In the genomic region with DNA sequence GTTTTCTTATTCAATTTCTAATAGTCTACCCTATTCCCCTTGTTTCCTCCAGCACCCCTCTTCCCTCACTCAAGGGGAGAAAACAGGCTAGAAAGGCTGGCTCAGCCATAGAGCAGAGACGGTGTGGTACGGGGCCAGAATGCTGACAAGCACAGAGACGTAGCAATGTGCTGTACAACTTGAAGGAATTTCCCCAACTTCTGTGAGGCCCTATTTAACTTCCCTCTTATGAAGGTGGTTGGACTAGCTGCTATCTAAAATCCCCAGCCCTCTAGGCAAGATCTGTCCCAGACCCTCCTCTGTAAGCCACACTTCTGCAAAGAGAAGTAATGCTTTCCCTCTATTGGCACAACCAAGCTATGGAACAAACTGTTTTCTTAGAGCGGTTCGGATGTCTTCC, we compare ENCODE assay signal across 23 cellular contexts.
"Had no signal": no experiment of that assay in that cellular context is flagged by ENCODE, and none has a peak within 500 bp of the region (broad histone marks: within the 10 kb centered on the region; RNA-seq: fewer than 3 reads in every experiment).

No MANE protein-coding gene starts in this region.

- H3K27ac ChIP-seq: adrenal gland, esophagus muscularis mucosa, heart right ventricle, SK-N-MC, suprapubic skin had no signal

- H3K36me3 ChIP-seq: adrenal gland, breast epithelium, esophagus muscularis mucosa, heart right ventricle, suprapubic skin had no signal

- H3K27ac Mint-ChIP-seq: activated CD4-positive, alpha-beta memory T cell treated with anti-CD3 and anti-CD28 coated beads for 36 hours; activated naive CD4-positive, alpha-beta T cell treated with anti-CD3 and anti-CD28 coated beads, Interleukin-2, amount 50 U/mL, for 72 hours; activated T-helper 1 cell treated with anti-CD3 and anti-CD28 coated beads, Interleukin-12 subunit alpha, Interleukin-12 subunit beta, Interleukin-2, Interleukin-4 antibody, amounts not matched to agents 30 ng/mL and 10 ng/mL and 1 ng/mL, durations not matched to agents 14 hours and 24 hours and 36 hours; natural killer cell treated with Interleukin-12 subunit alpha and Interleukin-12 subunit beta and Interleukin-15 and Interleukin-18, amount 100 ng/mL, for 72 hours had no signal

- H3K27me3 Mint-ChIP-seq: activated CD4-positive, alpha-beta memory T cell treated with anti-CD3 and anti-CD28 coated beads for 36 hours; progenitor cell of endocrine pancreas; type B pancreatic cell had no signal

- H3K4me1 ChIP-seq: adrenal gland, esophagus muscularis mucosa, suprapubic skin had no signal

- H3K4me3 Mint-ChIP-seq: activated CD4-positive, alpha-beta memory T cell treated with anti-CD3 and anti-CD28 coated beads for 36 hours; activated T-helper 1 cell treated with anti-CD3 and anti-CD28 coated beads, Interleukin-12 subunit alpha, Interleukin-12 subunit beta, Interleukin-2, Interleukin-4 antibody, amounts not matched to agents 30 ng/mL and 10 ng/mL and 1 ng/mL, durations not matched to agents 14 hours and 24 hours and 36 hours; natural killer cell treated with Interleukin-12 subunit alpha and Interleukin-12 subunit beta and Interleukin-15 and Interleukin-18, amount 100 ng/mL, for 72 hours; type B pancreatic cell had no signal

- H3K4me3 ChIP-seq: adrenal gland, breast epithelium, esophagus muscularis mucosa, heart right ventricle, SK-N-MC, suprapubic skin had no signal

- H3K36me3 Mint-ChIP-seq: activated CD4-positive, alpha-beta memory T cell treated with anti-CD3 and anti-CD28 coated beads for 36 hours; activated naive CD4-positive, alpha-beta T cell treated with anti-CD3 and anti-CD28 coated beads, Interleukin-2, amount 50 U/mL, for 72 hours; natural killer cell treated with Interleukin-12 subunit alpha and Interleukin-12 subunit beta and Interleukin-15 and Interleukin-18, amount 100 ng/mL, for 72 hours; type B pancreatic cell had no signal

- ATAC-seq: activated naive CD4-positive, alpha-beta T cell treated with anti-CD3 and anti-CD28 coated beads, Interleukin-2, amount 50 U/mL, for 72 hours; heart right ventricle; natural killer cell treated with Interleukin-12 subunit alpha and Interleukin-12 subunit beta and Interleukin-15 and Interleukin-18, amount 100 ng/mL, for 72 hours; stimulated activated naive CD8-positive, alpha-beta T cell treated with anti-CD3 and anti-CD28 coated beads, Interleukin-15, Interleukin-2, amounts not matched to agents 100 U/mL and 50 U/mL, for 24 hours had no signal

- H3K9me3 ChIP-seq: adrenal gland, breast epithelium, esophagus muscularis mucosa, heart right ventricle, suprapubic skin had no signal

- DNase-seq: activated CD4-positive, alpha-beta memory T cell treated with anti-CD3 and anti-CD28 coated beads for 36 hours; activated CD4-positive, alpha-beta T cell treated with anti-CD3 and anti-CD28 coated beads for 4 hours; activated gamma-delta T cell treated with Interleukin-2 at 50 U/mL for 16 hours; activated T-cell treated with anti-CD3 and anti-CD28 coated beads for 4 hours; adrenal gland; cerebellar nuclear complex; cortex of kidney; effector CD8-positive, alpha-beta T cell; heart right ventricle; stimulated activated CD4-positive, alpha-beta T cell treated with anti-CD3 and anti-CD28 coated beads, Interleukin-12 subunit alpha, Interleukin-12 subunit beta, amount 100 ng/mL, for 4 hours; stimulated activated CD4-positive, alpha-beta T cell treated with anti-CD3 and anti-CD28 coated beads, Interleukin-1b, Interleukin-23, amount 100 ng/mL, for 48 hours; stimulated activated CD8-positive, alpha-beta memory T cell treated with anti-CD3 and anti-CD28 coated beads, Interleukin-4, amount 100 ng/mL, for 48 hours; stimulated activated naive CD8-positive, alpha-beta T cell treated with anti-CD3 and anti-CD28 coated beads, Interleukin-15, Interleukin-2, amounts not matched to agents 100 U/mL and 50 U/mL, for 24 hours; T-helper 9 cell had no signal

- H3K9me3 Mint-ChIP-seq: activated CD4-positive, alpha-beta memory T cell treated with anti-CD3 and anti-CD28 coated beads for 36 hours; activated naive CD4-positive, alpha-beta T cell treated with anti-CD3 and anti-CD28 coated beads, Interleukin-2, amount 50 U/mL, for 72 hours; activated T-helper 1 cell treated with anti-CD3 and anti-CD28 coated beads, Interleukin-12 subunit alpha, Interleukin-12 subunit beta, Interleukin-2, Interleukin-4 antibody, amounts not matched to agents 30 ng/mL and 10 ng/mL and 1 ng/mL, durations not matched to agents 14 hours and 24 hours and 36 hours; natural killer cell treated with Interleukin-12 subunit alpha and Interleukin-12 subunit beta and Interleukin-15 and Interleukin-18, amount 100 ng/mL, for 72 hours; type B pancreatic cell had no signal

- H3K27me3 ChIP-seq: adrenal gland, breast epithelium, esophagus muscularis mucosa, heart right ventricle, suprapubic skin had no signal
